15 cellular contexts compared by ENCODE assay signal in genomic region chr10:124436191-124436638, GRCh38. TPM values are rescaled to one million over a fixed set of nuclear protein-coding genes. Genes with fewer than 3 reads are reported as not detected.
DNase-seq lines count a peak whose midpoint lies in the region; ATAC-seq and TF ChIP-seq lines count a peak whose summit lies in the region.
"Had no signal": no experiment of that assay in that cellular context is flagged by ENCODE, and none has a peak within 500 bp of the region (broad histone marks: within the 10 kb centered on the region; RNA-seq: fewer than 3 reads in every experiment).

No MANE protein-coding gene starts in this region.

- WGBS in esophagus squamous epithelium, 2 donors, result 39 to 42% methylated on average over 8 of the region's 8 CpGs

- no peaks in the 10 kb centered on the region for H3K36me3 ChIP-seq in HCT116 (ENCODE audit: control insufficient read depth in 1 of 2, insufficient read depth in 2 of 2, low read length in 2 of 2)
- H3K36me3 ChIP-seq in esophagus squamous epithelium, result no peaks in the 10 kb centered on the region
- H3K36me3 ChIP-seq: upper lobe of right lung had no signal

- H4K20me1 ChIP-seq in HCT116 (ENCODE audit: insufficient read depth), result no peaks in the 10 kb centered on the region

- H3K9ac ChIP-seq in HCT116 (ENCODE audit: low read length), result no peak overlapping the region

- TF ChIP-seq RAD21 in HCT116 (IDR thresholded peaks at IDR 0.05; ENCODE audit: low read depth), result no peak

- peaks cover 8 to 32% of the 10 kb centered on the region in 2 experiments; a peak in 3 of 4 replicates for H3K4me1 ChIP-seq in HCT116 (ENCODE audit: control insufficient read depth in 1 of 2, insufficient read depth in 2 of 2, low read length in 2 of 2)
- peaks cover 0 to 48% (median 17%) of the 10 kb centered on the region in 3 donors for H3K4me1 ChIP-seq in esophagus squamous epithelium
- H3K4me1 ChIP-seq: upper lobe of right lung had no signal

- BruUV-seq in HCT116 (replicated peaks; lab: Mats Ljungman, UMichigan), result no TSS peak

- no peaks in the 10 kb centered on the region for H3K9me3 ChIP-seq in HCT116 (ENCODE audit: control insufficient read depth in 1 of 2, insufficient read depth in 1 of 2, low read depth in 1 of 2, low read length in 2 of 2)
- H3K9me3 ChIP-seq in esophagus squamous epithelium, result no peaks in the 10 kb centered on the region
- H3K9me3 ChIP-seq: upper lobe of right lung had no signal

- ATAC-seq in GM18520 (IDR thresholded peaks at IDR 0.05; ENCODE audit: unreplicated experiment), result peak; percentile 84
- ATAC-seq in HCT116, result peak; percentile 58
- ATAC-seq: activated T-cell treated with anti-CD3 and anti-CD28 coated beads, Interleukin-2, amount 50 U/mL, for 4 hours; upper lobe of right lung had no signal

- DNase-seq in HCT116 (ENCODE audit: low read depth, low spot score), result no peak
- DNase-seq in HT1080 (ENCODE audit: low read depth), result peak; percentile 90
- no peak for DNase-seq in esophagus squamous epithelium (lab: John Stamatoyannopoulos, UW)
- DNase-seq in NK-92 (lab: John Stamatoyannopoulos, UW; ENCODE audit: unreplicated experiment), result no peak
- DNase-seq in GM10266 (ENCODE audit: extremely low spot score), result no peak
- DNase-seq in amniotic stem cell (lab: John Stamatoyannopoulos, UW), result no peak
- DNase-seq in cerebellum (ENCODE audit: low spot score), result no peak
- DNase-seq: activated T-cell treated with anti-CD3 and anti-CD28 coated beads, Interleukin-2, amount 50 U/mL, for 4 hours; DND-41; H9; NCI-H2171; stimulated activated CD4-positive, alpha-beta T cell treated with anti-CD3 and anti-CD28 coated beads, Interleukin-1b, Interleukin-23, amount 100 ng/mL, for 48 hours; T-helper 1 cell; upper lobe of right lung had no signal

- no peaks in the 10 kb centered on the region for H3K9me2 ChIP-seq in HCT116 (ENCODE audit: insufficient read depth)

- no peaks in the 10 kb centered on the region for H3K27me3 ChIP-seq in HCT116 (ENCODE audit: insufficient read depth, low read length)
- no peaks in the 10 kb centered on the region for H3K27me3 ChIP-seq in esophagus squamous epithelium

- RAD21 ChIA-PET in HCT116 (lab: Charles Lee; ENCODE audit: low non-redundant PET in 1 of 2, low total read pairs in 2 of 2, uncharacterized antibody in 2 of 2, unreplicated experiment in 2 of 2), result no interaction called here

- CTCF ChIA-PET in HCT116 (lab: Charles Lee), result no interaction called here

- peak overlapping the region; percentile 36 for H3K4me2 ChIP-seq in HCT116 (ENCODE audit: low read length)

- intact Hi-C loops in HCT116 (cut with micrococcal nuclease), result no loop called here
- intact Hi-C loops in esophagus squamous epithelium (cut with DNase I), result no loop called here

- no peak overlapping the region for H3K4me3 ChIP-seq in HCT116 (replicated peaks in 1 of 2; ENCODE audit: low read depth in 1 of 2, low read length in 2 of 2)
- H3K4me3 ChIP-seq in esophagus squamous epithelium, result no peak overlapping the region
- H3K4me3 ChIP-seq: upper lobe of right lung had no signal

- TF ChIP-seq CTCF in HCT116 (IDR thresholded peaks at IDR 0.05 in 2 of 3, conservative IDR thresholded peaks at IDR 0.05 in 1 of 3; ENCODE audit: borderline replicate concordance in 1 of 3, insufficient read depth in 1 of 3, low read depth in 2 of 3, low read length in 2 of 3) (no peak), esophagus squamous epithelium (IDR thresholded peaks at IDR 0.05) (no peak), GM10266 (IDR thresholded peaks at IDR 0.05; ENCODE audit: control insufficient read depth, insufficient read depth, low read depth, missing control alignments) (no peak)

- H3K79me2 ChIP-seq in HCT116 (ENCODE audit: insufficient read depth, low read length), result no peaks in the 10 kb centered on the region

- POLR2A ChIA-PET in HCT116 (lab: Charles Lee), result no interaction called here

- H2AFZ ChIP-seq in HCT116 (ENCODE audit: low read depth, low read length, poor library complexity, severe bottlenecking), result no peak overlapping the region

- TF ChIP-seq POLR2A in HCT116 (IDR thresholded peaks at IDR 0.05; ENCODE audit: borderline replicate concordance, extremely low read depth, insufficient read depth, insufficient read length), result no peak
- no peak for TF ChIP-seq POLR2A in esophagus squamous epithelium (IDR thresholded peaks at IDR 0.05)

- H3K27ac ChIP-seq in HCT116 (ENCODE audit: low read depth, low read length) (no peak overlapping the region), esophagus squamous epithelium (peak overlapping the region in 3 of 4 donors; percentile 25 to 63 (median 40))
- H3K27ac ChIP-seq: upper lobe of right lung had no signal

TF ChIP-seq in HCT116, 20 proteins besides CTCF, POLR2A, EP300 and RAD21:
- no peak for TF ChIP-seq CBX3 (IDR thresholded peaks at IDR 0.05; ENCODE audit: low read depth)
- TF ChIP-seq ZFX (IDR thresholded peaks at IDR 0.05), result no peak
- TF ChIP-seq CEBPB (IDR thresholded peaks at IDR 0.05; ENCODE audit: low read depth), result 0 out of 2 replicates have a peak, but pooled peaks have one; percentile 4

RNA-seq across cellular contexts. Expression of gene NKX1-2, which starts 13.6 kb away (rescaled TPM):
- 3.4 TPM for total RNA-seq in HCT116 (2021; ENCODE audit: unreplicated experiment)
- 1.3 and 1.9 TPM in 2 replicates for polyA plus RNA-seq in HCT116 (2012)
- 0.05 TPM in 1 of 2 replicates, not detected in the other for total RNA-seq in HT1080 (2014; rRNA removed; shearing (Covaris generic))
- not detected in 2 replicates for polyA plus RNA-seq in HT1080 (2015; cell fraction: cytosol; rRNA removed)
- polyA plus RNA-seq in HT1080 (2015; cell fraction: nucleus; rRNA removed), result 0.07 and 0.08 TPM in 2 replicates
- 1 to 10 TPM in 2 of 4 donors, under 1 TPM in 2; 0.59 to 2.3 (median 1.2) TPM for total RNA-seq in esophagus squamous epithelium
- 0.54 TPM for total RNA-seq in cerebellum
- total RNA-seq: activated T-cell treated with anti-CD3 and anti-CD28 coated beads, Interleukin-2, amount 50 U/mL, for 4 hours; upper lobe of right lung had no signal

RNA-seq across cellular contexts. Expression of gene OAT, which starts 17.5 kb away (rescaled TPM):
- 133 TPM for total RNA-seq in HCT116 (2021; ENCODE audit: unreplicated experiment)
- polyA plus RNA-seq in HCT116 (2012), result 48.4 and 63.2 TPM in 2 replicates
- 99.3 and 105 TPM in 2 replicates for total RNA-seq in HT1080 (2014; rRNA removed; shearing (Covaris generic))
- polyA plus RNA-seq in HT1080 (2015; cell fraction: cytosol; rRNA removed), result 93.4 and 108 TPM in 2 replicates
- 152 and 175 TPM in 2 replicates for polyA plus RNA-seq in HT1080 (2015; cell fraction: nucleus; rRNA removed)
- total RNA-seq in esophagus squamous epithelium, result 100 to 1,000 TPM; 101 to 194 (median 131) TPM
- total RNA-seq in cerebellum, result 73.3 TPM

RNA-seq across cellular contexts. Expression of gene LHPP, which starts 25.4 kb away (rescaled TPM):
- total RNA-seq in HCT116 (2021; ENCODE audit: unreplicated experiment) (45.8 TPM), esophagus squamous epithelium (10 to 100 TPM; 13.9 to 41.1 (median 24.3) TPM), cerebellum (8.1 TPM)
- polyA plus RNA-seq in HCT116 (2012), result 56.9 and 58.2 TPM in 2 replicates
- total RNA-seq in HT1080 (2014; rRNA removed; shearing (Covaris generic)), result 2.1 and 3.2 TPM in 2 replicates
- 8.8 and 12.6 TPM in 2 replicates for polyA plus RNA-seq in HT1080 (2015; cell fraction: cytosol; rRNA removed)
- polyA plus RNA-seq in HT1080 (2015; cell fraction: nucleus; rRNA removed), result 11.4 and 15.9 TPM in 2 replicates
